ENCODE assay signal across 1 cellular context in the genomic region with DNA sequence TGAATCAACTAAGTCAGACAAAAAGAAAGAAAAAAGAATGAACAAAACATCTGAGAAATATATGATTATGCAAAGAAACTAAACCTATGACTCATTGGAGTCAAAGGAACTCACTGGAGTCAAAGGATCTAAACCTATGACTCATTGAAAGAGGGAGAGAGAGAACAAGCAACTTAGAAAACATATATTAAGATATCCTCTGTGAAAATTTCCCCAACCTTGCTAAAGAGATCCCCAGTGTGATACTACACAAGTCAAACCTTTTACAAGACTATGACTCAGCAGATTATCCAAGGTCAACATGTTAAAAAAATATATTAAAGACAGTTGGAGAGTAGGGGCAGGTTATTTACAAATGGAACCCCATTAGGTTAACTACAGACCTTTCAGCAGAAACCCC.
TF ChIP-seq lines count a peak whose summit lies in the region.

No MANE protein-coding gene starts in this region.

TF ChIP-seq in GM23338, 12 proteins besides CTCF, POLR2A, EP300 and RAD21 (continued from another document):
- TF ChIP-seq REST (IDR thresholded peaks at IDR 0.05; ENCODE audit: unreplicated experiment) (no peak), ZNF331 (CRISPR knock-in tag; IDR thresholded peaks at IDR 0.05; ENCODE audit: low read depth) (no peak), CREB1 (CRISPR knock-in tag; IDR thresholded peaks at IDR 0.05; ENCODE audit: low read depth) (no peak), JUNB (IDR thresholded peaks at IDR 0.05; ENCODE audit: unreplicated experiment) (no peak)
- TF ChIP-seq, protein P1, sequence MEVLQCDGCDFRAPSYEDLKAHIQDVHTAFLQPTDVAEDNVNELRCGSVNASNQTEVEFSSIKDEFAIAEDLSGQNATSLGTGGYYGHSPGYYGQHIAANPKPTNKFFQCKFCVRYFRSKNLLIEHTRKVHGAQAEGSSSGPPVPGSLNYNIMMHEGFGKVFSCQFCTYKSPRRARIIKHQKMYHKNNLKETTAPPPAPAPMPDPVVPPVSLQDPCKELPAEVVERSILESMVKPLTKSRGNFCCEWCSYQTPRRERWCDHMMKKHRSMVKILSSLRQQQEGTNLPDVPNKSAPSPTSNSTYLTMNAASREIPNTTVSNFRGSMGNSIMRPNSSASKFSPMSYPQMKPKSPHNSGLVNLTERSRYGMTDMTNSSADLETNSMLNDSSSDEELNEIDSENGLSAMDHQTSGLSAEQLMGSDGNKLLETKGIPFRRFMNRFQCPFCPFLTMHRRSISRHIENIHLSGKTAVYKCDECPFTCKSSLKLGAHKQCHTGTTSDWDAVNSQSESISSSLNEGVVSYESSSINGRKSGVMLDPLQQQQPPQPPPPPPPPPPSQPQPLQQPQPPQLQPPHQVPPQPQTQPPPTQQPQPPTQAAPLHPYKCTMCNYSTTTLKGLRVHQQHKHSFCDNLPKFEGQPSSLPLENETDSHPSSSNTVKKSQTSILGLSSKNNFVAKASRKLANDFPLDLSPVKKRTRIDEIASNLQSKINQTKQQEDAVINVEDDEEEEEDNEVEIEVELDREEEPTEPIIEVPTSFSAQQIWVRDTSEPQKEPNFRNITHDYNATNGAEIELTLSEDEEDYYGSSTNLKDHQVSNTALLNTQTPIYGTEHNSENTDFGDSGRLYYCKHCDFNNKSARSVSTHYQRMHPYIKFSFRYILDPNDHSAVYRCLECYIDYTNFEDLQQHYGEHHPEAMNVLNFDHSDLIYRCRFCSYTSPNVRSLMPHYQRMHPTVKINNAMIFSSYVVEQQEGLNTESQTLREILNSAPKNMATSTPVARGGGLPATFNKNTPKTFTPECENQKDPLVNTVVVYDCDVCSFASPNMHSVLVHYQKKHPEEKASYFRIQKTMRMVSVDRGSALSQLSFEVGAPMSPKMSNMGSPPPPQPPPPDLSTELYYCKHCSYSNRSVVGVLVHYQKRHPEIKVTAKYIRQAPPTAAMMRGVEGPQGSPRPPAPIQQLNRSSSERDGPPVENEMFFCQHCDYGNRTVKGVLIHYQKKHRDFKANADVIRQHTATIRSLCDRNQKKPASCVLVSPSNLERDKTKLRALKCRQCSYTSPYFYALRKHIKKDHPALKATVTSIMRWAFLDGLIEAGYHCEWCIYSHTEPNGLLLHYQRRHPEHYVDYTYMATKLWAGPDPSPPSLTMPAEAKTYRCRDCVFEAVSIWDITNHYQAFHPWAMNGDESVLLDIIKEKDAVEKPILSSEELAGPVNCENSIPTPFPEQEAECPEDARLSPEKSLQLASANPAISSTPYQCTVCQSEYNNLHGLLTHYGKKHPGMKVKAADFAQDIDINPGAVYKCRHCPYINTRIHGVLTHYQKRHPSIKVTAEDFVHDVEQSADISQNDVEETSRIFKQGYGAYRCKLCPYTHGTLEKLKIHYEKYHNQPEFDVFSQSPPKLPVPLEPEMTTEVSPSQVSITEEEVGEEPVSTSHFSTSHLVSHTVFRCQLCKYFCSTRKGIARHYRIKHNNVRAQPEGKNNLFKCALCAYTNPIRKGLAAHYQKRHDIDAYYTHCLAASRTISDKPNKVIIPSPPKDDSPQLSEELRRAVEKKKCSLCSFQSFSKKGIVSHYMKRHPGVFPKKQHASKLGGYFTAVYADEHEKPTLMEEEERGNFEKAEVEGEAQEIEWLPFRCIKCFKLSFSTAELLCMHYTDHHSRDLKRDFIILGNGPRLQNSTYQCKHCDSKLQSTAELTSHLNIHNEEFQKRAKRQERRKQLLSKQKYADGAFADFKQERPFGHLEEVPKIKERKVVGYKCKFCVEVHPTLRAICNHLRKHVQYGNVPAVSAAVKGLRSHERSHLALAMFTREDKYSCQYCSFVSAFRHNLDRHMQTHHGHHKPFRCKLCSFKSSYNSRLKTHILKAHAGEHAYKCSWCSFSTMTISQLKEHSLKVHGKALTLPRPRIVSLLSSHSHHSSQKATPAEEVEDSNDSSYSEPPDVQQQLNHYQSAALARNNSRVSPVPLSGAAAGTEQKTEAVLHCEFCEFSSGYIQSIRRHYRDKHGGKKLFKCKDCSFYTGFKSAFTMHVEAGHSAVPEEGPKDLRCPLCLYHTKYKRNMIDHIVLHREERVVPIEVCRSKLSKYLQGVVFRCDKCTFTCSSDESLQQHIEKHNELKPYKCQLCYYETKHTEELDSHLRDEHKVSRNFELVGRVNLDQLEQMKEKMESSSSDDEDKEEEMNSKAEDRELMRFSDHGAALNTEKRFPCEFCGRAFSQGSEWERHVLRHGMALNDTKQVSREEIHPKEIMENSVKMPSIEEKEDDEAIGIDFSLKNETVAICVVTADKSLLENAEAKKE (CRISPR knock-in tag; IDR thresholded peaks at IDR 0.05): no peak
